Comparison of ENCODE assay signal across 23 cellular contexts in the genomic region with DNA sequence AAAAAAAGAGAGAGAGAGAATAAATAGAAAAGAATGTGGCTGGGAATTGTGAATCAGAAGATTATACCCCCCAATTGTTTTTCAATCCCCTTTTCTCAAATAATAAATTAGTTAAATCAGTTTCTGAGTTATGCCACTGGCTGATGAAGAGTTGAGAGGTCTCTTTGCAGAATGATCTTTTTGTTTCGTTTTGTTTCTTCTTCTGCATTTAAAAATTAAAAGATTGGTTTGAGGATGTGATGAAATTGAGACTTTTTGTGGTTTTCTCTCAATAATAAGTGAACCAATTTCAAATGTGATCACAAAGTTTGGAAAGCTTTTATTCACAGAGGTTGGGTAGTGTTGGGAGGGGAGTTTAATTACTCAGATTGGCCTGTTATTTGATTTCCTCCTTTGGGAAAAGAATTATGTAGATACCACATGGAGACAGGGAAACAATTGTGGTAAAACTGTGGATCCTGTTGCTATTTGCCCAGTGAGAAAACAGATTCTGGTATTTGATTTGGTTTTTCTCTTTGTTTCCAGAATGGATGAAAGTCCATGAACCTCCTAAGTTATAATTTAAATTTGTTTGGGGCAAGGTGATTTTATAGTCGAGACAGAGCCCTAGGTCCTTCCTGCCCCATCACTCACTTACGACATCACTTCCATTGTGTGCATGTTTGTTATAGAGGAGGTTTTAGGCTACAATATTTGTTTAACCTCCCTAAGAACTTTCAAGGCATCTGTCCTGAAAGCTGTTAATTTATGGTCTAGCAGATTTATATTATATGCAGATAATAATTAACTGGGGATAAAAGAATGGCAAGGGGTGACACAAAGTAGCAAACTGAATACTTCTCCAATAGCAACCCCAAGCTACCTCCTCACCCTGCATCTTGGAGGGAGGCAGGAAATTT.
A peak's percentile ranks its signal among the peaks of the same experiment; 100 is the strongest.
DNase-seq lines count a peak whose midpoint lies in the region; ATAC-seq lines count a peak whose summit lies in the region.
"Had no signal": no experiment of that assay in that cellular context is flagged by ENCODE, and none has a peak within 500 bp of the region (broad histone marks: within the 10 kb centered on the region; RNA-seq: fewer than 3 reads in every experiment).

No MANE protein-coding gene starts in this region.

- H3K27me3 ChIP-seq in naive thymus-derived CD4-positive, alpha-beta T cell (ENCODE audit: control insufficient read depth in 2 of 2, insufficient read depth in 2 of 2, low read length in 2 of 2), result no peaks in the 10 kb centered on the region
- H3K27me3 ChIP-seq: suprapubic skin, uterus had no signal

- POLR2A ChIA-PET in naive thymus-derived CD4-positive, alpha-beta T cell (lab: Charles Lee), result no interaction called here

- H3K36me3 Mint-ChIP-seq in naive thymus-derived CD4-positive, alpha-beta T cell, result peaks cover 0 to 39% (median 10%) of the 10 kb centered on the region in 5 donors

- H3K27ac ChIP-seq in naive thymus-derived CD4-positive, alpha-beta T cell (ENCODE audit: low read depth, low read length), result no peak overlapping the region
- H3K27ac ChIP-seq: HL-60, left ventricle myocardium inferior, suprapubic skin, uterus had no signal

- H3K4me1 Mint-ChIP-seq in naive thymus-derived CD4-positive, alpha-beta T cell, result no peaks in the 10 kb centered on the region
- H3K4me1 Mint-ChIP-seq: activated B cell treated with CpG ODN at 0.5 μM for 24 hours; CD8-positive, alpha-beta memory T cell; stimulated activated memory B cell treated with anti-CD40 and anti-IgM and Interleukin-4, amounts not matched to agents 10 μg/mL and 1 μg/mL and 100 μg/mL, for 72 hours had no signal

- intact Hi-C loops in naive thymus-derived CD4-positive, alpha-beta T cell (cut with micrococcal nuclease), result no loop called here

- DNase-seq in NCI-H2081 (lab: John Stamatoyannopoulos, UW), result peak; percentile 32 to 82
- peak; percentile 84 for DNase-seq in fibroblast of peridontal ligament (ENCODE audit: extremely low read depth)
- peak; percentile 77 for DNase-seq in renal cortical epithelial cell (ENCODE audit: low read depth)
- DNase-seq in naive thymus-derived CD4-positive, alpha-beta T cell, result no peak
- no peak for DNase-seq in HK-2 (ENCODE audit: unreplicated experiment)
- no peak for DNase-seq in islet precursor cell
- DNase-seq: activated B cell treated with CpG ODN at 0.5 μM for 24 hours; activated CD8-positive, alpha-beta T cell treated with anti-CD3 and anti-CD28 coated beads, Interleukin-2, amount 10 ng/mL, durations not matched to agents 7 days and 5 days; activated gamma-delta T cell; CD8-positive, alpha-beta memory T cell; dermis blood vessel endothelial cell; DMS79 treated with DMSO at 0.1 percent for 48 hours; left ventricle myocardium inferior; NCI-H1105 treated with DMSO at 0.1 percent for 48 hours; NCI-H2171 treated with DMSO at 0.1 percent for 48 hours; Right ventricle myocardium superior; T1000; uterus had no signal

- H3K9me3 ChIP-seq in naive thymus-derived CD4-positive, alpha-beta T cell (ENCODE audit: control insufficient read depth in 2 of 3, low read length in 3 of 3), result no peaks in the 10 kb centered on the region
- H3K9me3 ChIP-seq: left ventricle myocardium inferior, suprapubic skin, uterus had no signal

- no peaks in the 10 kb centered on the region for H3K36me3 ChIP-seq in naive thymus-derived CD4-positive, alpha-beta T cell (ENCODE audit: control insufficient read depth in 2 of 3, insufficient read depth in 3 of 3, low read length in 3 of 3)
- H3K36me3 ChIP-seq: uterus had no signal

- no peak overlapping the region for H3K4me3 ChIP-seq in naive thymus-derived CD4-positive, alpha-beta T cell (ENCODE audit: low read length)
- H3K4me3 ChIP-seq: left ventricle myocardium inferior, smooth muscle cell, suprapubic skin, uterus had no signal

- no peak overlapping the region for H3K4me3 Mint-ChIP-seq in naive thymus-derived CD4-positive, alpha-beta T cell
- H3K4me3 Mint-ChIP-seq: activated B cell treated with CpG ODN at 0.5 μM for 24 hours; activated CD8-positive, alpha-beta T cell treated with anti-CD3 and anti-CD28 coated beads, Interleukin-2, amount 10 ng/mL, durations not matched to agents 7 days and 5 days; CD8-positive, alpha-beta memory T cell; stimulated activated memory B cell treated with anti-CD40 and anti-IgM and Interleukin-4, amounts not matched to agents 10 μg/mL and 1 μg/mL and 100 μg/mL, for 72 hours had no signal

- no peaks in the 10 kb centered on the region for H3K4me1 ChIP-seq in naive thymus-derived CD4-positive, alpha-beta T cell (ENCODE audit: control insufficient read depth in 2 of 2, insufficient read depth in 2 of 2, low read length in 2 of 2)
- H3K4me1 ChIP-seq: left ventricle myocardium inferior, suprapubic skin, uterus had no signal

- CTCF ChIA-PET in naive thymus-derived CD4-positive, alpha-beta T cell (lab: Charles Lee), result no interaction called here

- H3K9me3 Mint-ChIP-seq in naive thymus-derived CD4-positive, alpha-beta T cell, result no peaks in the 10 kb centered on the region
- H3K9me3 Mint-ChIP-seq: activated B cell treated with CpG ODN at 0.5 μM for 24 hours; CD8-positive, alpha-beta memory T cell; stimulated activated memory B cell treated with anti-CD40 and anti-IgM and Interleukin-4, amounts not matched to agents 10 μg/mL and 1 μg/mL and 100 μg/mL, for 72 hours had no signal

- no peaks in the 10 kb centered on the region for H3K27me3 Mint-ChIP-seq in naive thymus-derived CD4-positive, alpha-beta T cell
- H3K27me3 Mint-ChIP-seq: activated B cell treated with CpG ODN at 0.5 μM for 24 hours; CD8-positive, alpha-beta memory T cell; stimulated activated memory B cell treated with anti-CD40 and anti-IgM and Interleukin-4, amounts not matched to agents 10 μg/mL and 1 μg/mL and 100 μg/mL, for 72 hours had no signal

- ATAC-seq in GM19452 (IDR thresholded peaks at IDR 0.05; ENCODE audit: unreplicated experiment), result peak; percentile 65
- no peak for ATAC-seq in naive thymus-derived CD4-positive, alpha-beta T cell
- ATAC-seq: activated CD8-positive, alpha-beta T cell treated with anti-CD3 and anti-CD28 coated beads, Interleukin-2, amount 10 ng/mL, durations not matched to agents 7 days and 5 days; stimulated activated memory B cell treated with anti-CD40 and anti-IgM and Interleukin-4, amounts not matched to agents 10 μg/mL and 1 μg/mL and 100 μg/mL, for 72 hours had no signal

- H3K27ac Mint-ChIP-seq in naive thymus-derived CD4-positive, alpha-beta T cell, result no peak overlapping the region
- H3K27ac Mint-ChIP-seq: activated B cell treated with CpG ODN at 0.5 μM for 24 hours; activated CD8-positive, alpha-beta T cell treated with anti-CD3 and anti-CD28 coated beads, Interleukin-2, amount 10 ng/mL, durations not matched to agents 7 days and 5 days; stimulated activated memory B cell treated with anti-CD40 and anti-IgM and Interleukin-4, amounts not matched to agents 10 μg/mL and 1 μg/mL and 100 μg/mL, for 72 hours had no signal

Comparison
In these comparisons a context has a peak if more than half of its experiments do, and no peak if none do; other contexts are left out.
1. DNase-seq: peak in NCI-H2081 (2 of 2), fibroblast of peridontal ligament (single experiment) and renal cortical epithelial cell (single experiment); none in naive thymus-derived CD4-positive, alpha-beta T cell (0 of 9), HK-2 (single experiment) and islet precursor cell (single experiment).